ENCODE assay signal across 9 cellular contexts in the genomic region with DNA sequence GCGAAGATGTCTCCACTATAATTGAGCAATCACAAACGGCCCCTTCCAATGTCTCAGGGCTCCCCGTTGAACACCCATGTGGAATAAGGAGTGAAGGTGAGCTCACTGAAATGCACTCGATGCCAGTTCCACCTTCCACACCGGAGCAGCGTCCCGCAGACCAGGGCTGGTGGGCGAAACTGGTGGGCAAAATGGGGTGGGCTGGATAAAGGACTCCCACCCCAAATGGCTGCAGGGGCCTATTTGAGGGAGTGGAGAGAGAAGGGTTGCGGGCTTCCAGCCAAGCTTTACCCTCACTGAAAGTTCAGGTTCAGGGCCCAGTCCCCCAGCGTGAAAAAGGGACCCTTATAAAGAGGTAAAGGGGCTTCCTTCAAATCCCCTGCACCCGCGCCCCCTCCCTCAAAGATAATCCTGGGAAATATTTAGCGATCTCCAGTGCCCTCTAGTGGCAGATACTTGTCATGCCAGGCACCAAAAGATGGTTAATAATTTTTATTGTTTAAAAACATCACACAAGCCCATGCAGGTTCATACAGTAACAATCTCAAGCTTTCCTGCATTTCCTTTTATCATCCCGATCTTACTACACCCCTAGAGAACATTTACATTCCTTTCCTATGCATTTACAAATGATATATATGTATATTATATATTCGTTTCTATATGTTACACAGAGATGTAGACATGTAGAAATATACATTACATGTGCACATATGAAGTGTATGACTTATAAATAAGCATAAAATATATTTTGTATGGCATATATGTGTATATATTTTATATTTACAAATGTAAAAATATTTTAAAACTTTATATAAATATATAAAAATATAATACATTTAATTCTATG. TPM values are rescaled to one million over a fixed set of nuclear protein-coding genes. Genes with fewer than 3 reads are reported as not detected.
DNase-seq lines count a peak whose midpoint lies in the region; ATAC-seq and TF ChIP-seq lines count a peak whose summit lies in the region.
"Had no signal": no experiment of that assay in that cellular context is flagged by ENCODE, and none has a peak within 500 bp of the region (broad histone marks: within the 10 kb centered on the region; RNA-seq: fewer than 3 reads in every experiment).

No MANE protein-coding gene starts in this region.

- no peak overlapping the region for H3K4me3 ChIP-seq in GM23248
- no peak overlapping the region for H3K4me3 ChIP-seq in SU-DHL-6 (ENCODE audit: insufficient read depth, low read length, poor library complexity, severe bottlenecking)

- H3K9me3 ChIP-seq in GM23248 (ENCODE audit: low read depth) (no peaks in the 10 kb centered on the region), SU-DHL-6 (ENCODE audit: insufficient read depth, low read length) (no peaks in the 10 kb centered on the region)

- H3K27ac ChIP-seq in GM23248 (no peak overlapping the region), SU-DHL-6 (ENCODE audit: low read depth, low read length) (no peak overlapping the region)

- 22% methylated on average over 15 of the region's 15 CpGs for WGBS in GM23248 (ENCODE audit: low coverage in 1 of 2, low lambda C conversion rate in 2 of 2, missing lambda C conversion rate in 2 of 2), 2 experiments

- no peaks in the 10 kb centered on the region for H3K36me3 ChIP-seq in GM23248 (ENCODE audit: low read depth)
- no peaks in the 10 kb centered on the region for H3K36me3 ChIP-seq in SU-DHL-6 (ENCODE audit: low read length)

- H3F3A ChIP-seq in GM23248 (ENCODE audit: insufficient read depth), result no peaks in the 10 kb centered on the region
- no peaks in the 10 kb centered on the region for H3F3A ChIP-seq in SU-DHL-6 (ENCODE audit: insufficient read depth)

- H3K4me1 ChIP-seq in GM23248 (ENCODE audit: insufficient read depth), result no peaks in the 10 kb centered on the region

- H3K4me2 ChIP-seq in GM23248 (ENCODE audit: unreplicated experiment) (no peak overlapping the region), SU-DHL-6 (ENCODE audit: low read depth, low read length, poor library complexity, severe bottlenecking) (no peak overlapping the region)

- H4K20me1 ChIP-seq in GM23248 (ENCODE audit: insufficient read depth) (no peaks in the 10 kb centered on the region), SU-DHL-6 (ENCODE audit: low read depth, low read length) (no peaks in the 10 kb centered on the region)

- H3K9ac ChIP-seq in GM23248 (no peak overlapping the region), SU-DHL-6 (ENCODE audit: low read length) (no peak overlapping the region)

- DNase-seq in COR-L47 (lab: John Stamatoyannopoulos, UW) (peak; percentile 8), GM23248 (peak; percentile 37), globus pallidus (ENCODE audit: low spot score) (peak; percentile 47), cerebellar nuclear complex (lab: John Stamatoyannopoulos, UW) (no peak), NCI-H187 treated with DMSO at 0.1 percent for 48 hours (lab: John Stamatoyannopoulos, UW) (no peak)
- peak; percentile 7 for DNase-seq in stimulated activated naive CD4-positive, alpha-beta T cell treated with Interleukin-2 at 50 U/mL for 16 hours (lab: John Stamatoyannopoulos, UW)

- in situ Hi-C loops in GM23248 (cut with MboI), result no loop called here

- H3K27me3 ChIP-seq in GM23248 (replicated peaks; ENCODE audit: insufficient read depth) (no peaks in the 10 kb centered on the region; the same call in none of the 2 replicates), SU-DHL-6 (ENCODE audit: low read length) (no peaks in the 10 kb centered on the region)

- ATAC-seq in HG03280 (IDR thresholded peaks at IDR 0.05; ENCODE audit: unreplicated experiment), result no peak

- no peak overlapping the region for H2AFZ ChIP-seq in GM23248
- H2AFZ ChIP-seq in SU-DHL-6 (ENCODE audit: low read depth, low read length, severe bottlenecking), result no peak overlapping the region

- TF ChIP-seq CTCF in SU-DHL-6 (IDR thresholded peaks at IDR 0.05; ENCODE audit: insufficient read depth, low read length, poor library complexity, severe bottlenecking), result peak; percentile 70

- H3K79me2 ChIP-seq in GM23248 (ENCODE audit: insufficient read depth) (no peaks in the 10 kb centered on the region), SU-DHL-6 (ENCODE audit: insufficient read depth, low read length) (no peaks in the 10 kb centered on the region)

- H3K9me2 ChIP-seq in GM23248 (ENCODE audit: insufficient read depth) (no peaks in the 10 kb centered on the region), SU-DHL-6 (replicated peaks; ENCODE audit: insufficient read depth, low read length) (no peaks in the 10 kb centered on the region)

RNA-seq across cellular contexts. Expression of a gene that starts 58.2 kb away (rescaled TPM):
- total RNA-seq in GM23248 (2014; rRNA removed; shearing (Covaris generic)), result not detected in 2 replicates
- polyA plus RNA-seq in GM23248 (2016; fragmentation: Nextera tagmentation; extraction: Ambion mirVana), result not detected in 2 replicates
- total RNA-seq: mononuclear cell had no signal

Comparison
In these comparisons a context has a peak if more than half of its experiments do, and no peak if none do; other contexts are left out.
1. DNase-seq: peak in COR-L47 (single experiment), GM23248 (single experiment), globus pallidus (single experiment) and stimulated activated naive CD4-positive, alpha-beta T cell treated with Interleukin-2 at 50 U/mL for 16 hours (single experiment); none in cerebellar nuclear complex (0 of 2) and NCI-H187 treated with DMSO at 0.1 percent for 48 hours (single experiment).